13 cellular contexts compared by ENCODE assay signal in genomic region chr15:65249641-65250040, GRCh38. TPM values are rescaled to one million over a fixed set of nuclear protein-coding genes. Genes with fewer than 3 reads are reported as not detected.
DNase-seq lines count a peak whose midpoint lies in the region; ATAC-seq, FAIRE-seq and TF ChIP-seq lines count a peak whose summit lies in the region.
"Had no signal": no experiment of that assay in that cellular context is flagged by ENCODE, and none has a peak within 500 bp of the region (broad histone marks: within the 10 kb centered on the region; RNA-seq: fewer than 3 reads in every experiment).

No MANE protein-coding gene starts in this region.

- H4K8ac ChIP-seq in mesendoderm (ENCODE audit: low read depth, low read length) = no peak overlapping the region

- no peak overlapping the region for H3K56ac ChIP-seq in mesendoderm (ENCODE audit: low read length)

- peaks cover 6% of the 10 kb centered on the region for H3K4me1 ChIP-seq in mesendoderm (ENCODE audit: control insufficient read depth, low read depth, low read length)
- H3K4me1 ChIP-seq: parathyroid adenoma had no signal

- H3K27me3 ChIP-seq in bronchial epithelial cell (ENCODE audit: control insufficient read depth, insufficient read depth, low read length) (no peaks in the 10 kb centered on the region), mesendoderm (ENCODE audit: insufficient read depth, low read length, poor library complexity) (no peaks in the 10 kb centered on the region)

- FAIRE-seq in bronchial epithelial cell (lab: Jason Lieb, UNC) = no peak
- FAIRE-seq in frontal cortex (lab: Jason Lieb, UNC) = no peak
- FAIRE-seq: colon had no signal

- H3K23ac ChIP-seq in mesendoderm (ENCODE audit: low read length) = no peak overlapping the region

- peak; percentile 89 for ATAC-seq in GM19463 (IDR thresholded peaks at IDR 0.05; ENCODE audit: unreplicated experiment)
- ATAC-seq in GM19452 (IDR thresholded peaks at IDR 0.05; ENCODE audit: unreplicated experiment) = no peak

- H2AK5ac ChIP-seq in mesendoderm (ENCODE audit: low read length) = no peak overlapping the region

- DNase-seq in activated CD4-positive, CD25-positive, alpha-beta regulatory T cell treated with anti-CD3 and anti-CD28 coated beads, Interleukin-2, amount 50 U/mL, for 16 hours (ENCODE audit: low read depth, low spot score) = peak; percentile 2
- peak; percentile 15 for DNase-seq in bronchial epithelial cell (ENCODE audit: low read depth)
- peak; percentile 26 for DNase-seq in stimulated activated CD8-positive, alpha-beta memory T cell treated with anti-CD3 and anti-CD28 coated beads, Interleukin-7, amount 100 ng/mL, for 24 hours (ENCODE audit: low read depth)
- no peak for DNase-seq in mesendoderm
- no peak for DNase-seq in HT-29 (ENCODE audit: low spot score)
- DNase-seq in frontal cortex (ENCODE audit: low spot score in 2 of 2) = no peak
- DNase-seq: NCI-H748 treated with DMSO at 0.1 percent for 48 hours had no signal

- H3K18ac ChIP-seq in mesendoderm (ENCODE audit: low read length) = no peak overlapping the region

- no peak overlapping the region for H3K4ac ChIP-seq in mesendoderm (ENCODE audit: low read depth, low read length)

- H3K27ac ChIP-seq in mesendoderm (ENCODE audit: low read depth, low read length) = no peak overlapping the region
- H3K27ac ChIP-seq: parathyroid adenoma had no signal

- H2BK120ac ChIP-seq in mesendoderm (ENCODE audit: low read depth, low read length) = no peak overlapping the region

- H3K79me2 ChIP-seq in mesendoderm (ENCODE audit: control insufficient read depth, insufficient read depth, low read length) = no peaks in the 10 kb centered on the region
- H3K79me2 ChIP-seq: parathyroid adenoma had no signal

- H2BK15ac ChIP-seq in mesendoderm (replicated peaks; ENCODE audit: low read depth) = no peak overlapping the region

- no peaks in the 10 kb centered on the region for H3K79me1 ChIP-seq in mesendoderm (ENCODE audit: low read length)

- no peak overlapping the region for H3K4me2 ChIP-seq in mesendoderm (ENCODE audit: low read length)

- no peak overlapping the region for H3K9ac ChIP-seq in mesendoderm (ENCODE audit: low read length)
- H3K9ac ChIP-seq: parathyroid adenoma had no signal

- no peak overlapping the region for H3K4me3 ChIP-seq in bronchial epithelial cell (ENCODE audit: low read depth, low read length)
- no peak overlapping the region for H3K4me3 ChIP-seq in mesendoderm (ENCODE audit: low read length)

- no peak overlapping the region for H4K5ac ChIP-seq in mesendoderm (ENCODE audit: low read length)

- WGBS in mesendoderm (ENCODE audit: extremely low coverage, insufficient coverage, low lambda C conversion rate) = no CpG with 5 or more reads among the region's 2 CpGs

- no peak for TF ChIP-seq CTCF in bronchial epithelial cell (IDR thresholded peaks at IDR 0.05; ENCODE audit: insufficient read depth, low read length, severe bottlenecking)

- H2BK5ac ChIP-seq in mesendoderm (ENCODE audit: low read length) = no peak overlapping the region

- no peaks in the 10 kb centered on the region for H3K36me3 ChIP-seq in bronchial epithelial cell (ENCODE audit: control insufficient read depth, insufficient read depth, low read length)
- no peaks in the 10 kb centered on the region for H3K36me3 ChIP-seq in mesendoderm (ENCODE audit: control insufficient read depth, insufficient read depth, low read length)

RNA-seq across cellular contexts. Expression of gene PARP16, which starts 37.0 kb away (rescaled TPM):
- total RNA-seq in bronchial epithelial cell (1.5 and 2.1 TPM in 2 replicates), frontal cortex (8.6 TPM)
- polyA plus RNA-seq in mesendoderm (2013, experiment 1 of 2) = 3.0 TPM
- polyA plus RNA-seq in mesendoderm (2013, experiment 2 of 2) = 3.0 TPM
- 4.6 and 6.7 TPM in 2 replicates for total RNA-seq in HT-29 (2014; rRNA removed; shearing (Covaris generic))

RNA-seq across cellular contexts. Expression of gene CILP, which starts 38.4 kb away (rescaled TPM):
- total RNA-seq in bronchial epithelial cell = under 0.01 TPM in 2 replicates
- not detected for polyA plus RNA-seq in mesendoderm (2013, experiment 1 of 2)
- polyA plus RNA-seq in mesendoderm (2013, experiment 2 of 2) = not detected
- 0.03 TPM in 1 of 2 replicates, not detected in the other for total RNA-seq in HT-29 (2014; rRNA removed; shearing (Covaris generic))
- 0.41 TPM for total RNA-seq in frontal cortex
- total RNA-seq: G401 had no signal

RNA-seq across cellular contexts. Expression of gene RNU5A-1, which starts 46.2 kb away (rescaled TPM):
- total RNA-seq in bronchial epithelial cell = not detected in 2 replicates
- not detected for polyA plus RNA-seq in mesendoderm (2013, experiment 1 of 2)
- polyA plus RNA-seq in mesendoderm (2013, experiment 2 of 2) = not detected
- not detected in 2 replicates for total RNA-seq in HT-29 (2014; rRNA removed; shearing (Covaris generic))
- total RNA-seq in frontal cortex = not detected
- total RNA-seq: G401, ureter had no signal

RNA-seq across cellular contexts. Expression of gene RNU5B-1, which starts 54.8 kb away (rescaled TPM):
- not detected in 2 replicates for total RNA-seq in bronchial epithelial cell
- polyA plus RNA-seq in mesendoderm (2013, experiment 1 of 2) = not detected
- not detected for polyA plus RNA-seq in mesendoderm (2013, experiment 2 of 2)
- not detected in 2 replicates for total RNA-seq in HT-29 (2014; rRNA removed; shearing (Covaris generic))
- total RNA-seq in frontal cortex = not detected
- total RNA-seq: G401, ureter had no signal

Comparison
In these comparisons a context has a peak if more than half of its experiments do, and no peak if none do; other contexts are left out.
1. DNase-seq: peak in activated CD4-positive, CD25-positive, alpha-beta regulatory T cell treated with anti-CD3 and anti-CD28 coated beads, Interleukin-2, amount 50 U/mL, for 16 hours (single experiment), bronchial epithelial cell (single experiment) and stimulated activated CD8-positive, alpha-beta memory T cell treated with anti-CD3 and anti-CD28 coated beads, Interleukin-7, amount 100 ng/mL, for 24 hours (single experiment); none in mesendoderm (single experiment), HT-29 (single experiment) and frontal cortex (0 of 2).